Comparison of ENCODE assay signal across 15 cellular contexts in the genomic region with DNA sequence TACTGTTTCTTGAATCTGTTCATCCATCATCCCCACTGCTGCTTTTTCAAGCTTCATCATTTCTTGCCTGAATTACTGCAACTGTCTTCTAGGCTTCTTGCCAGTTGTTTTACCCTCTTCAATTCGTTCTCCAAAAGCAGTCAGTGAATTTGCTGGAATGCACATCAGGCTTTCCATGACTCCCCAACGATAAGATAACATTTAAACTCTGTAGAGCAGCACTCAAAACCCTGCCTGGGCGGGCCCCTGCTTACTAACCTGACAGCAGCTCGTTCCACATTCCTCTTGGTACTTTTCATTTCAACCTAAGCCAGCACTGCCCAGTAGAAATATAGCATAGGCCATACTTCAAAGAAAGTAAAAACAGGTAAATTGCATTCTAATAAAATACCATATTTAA.
A peak's percentile ranks its signal among the peaks of the same experiment; 100 is the strongest.
DNase-seq lines count a peak whose midpoint lies in the region; ATAC-seq and TF ChIP-seq lines count a peak whose summit lies in the region.
"Had no signal": no experiment of that assay in that cellular context is flagged by ENCODE, and none has a peak within 500 bp of the region (broad histone marks: within the 10 kb centered on the region; RNA-seq: fewer than 3 reads in every experiment).

No MANE protein-coding gene starts in this region.

- H2AFZ ChIP-seq in KMS-11 (ENCODE audit: low read depth): no peak overlapping the region
- H2AFZ ChIP-seq: GM23248 had no signal

- H3K27me3 ChIP-seq in KMS-11 (ENCODE audit: insufficient read depth, low read depth) (no peaks in the 10 kb centered on the region), upper lobe of right lung (no peaks in the 10 kb centered on the region)
- H3K27me3 ChIP-seq: BLaER1 had no signal

- H3K27ac ChIP-seq in KMS-11: peak overlapping the region; percentile 55; the same call in 1 of the 2 replicates
- H3K27ac ChIP-seq in upper lobe of right lung: no peak overlapping the region
- H3K27ac ChIP-seq: BLaER1, C4-2B, GM23248 had no signal

- intact Hi-C loops in upper lobe of right lung (cut with DNase I): no loop called here

- H3K36me3 ChIP-seq in KMS-11 (ENCODE audit: insufficient read depth): no peaks in the 10 kb centered on the region; the same call in 1 of the 2 replicates
- no peaks in the 10 kb centered on the region for H3K36me3 ChIP-seq in upper lobe of right lung
- H3K36me3 ChIP-seq: BLaER1 had no signal

- peak; percentile 30 for DNase-seq in epithelial cell of esophagus (ENCODE audit: low read depth)
- DNase-seq in upper lobe of right lung: no peak
- no peak for DNase-seq in NCI-H187 treated with DMSO at 0.1 percent for 48 hours (lab: John Stamatoyannopoulos, UW)
- no peak for DNase-seq in T1000 (lab: John Stamatoyannopoulos, UW)
- DNase-seq: Caco-2; CD8-positive, alpha-beta T cell; DMS153; DND-41; GM23248; H7 had no signal

- H3K4me3 ChIP-seq in KMS-11 (IDR thresholded peaks at IDR 0.05; ENCODE audit: insufficient read depth, low read depth, low read length) (no peak overlapping the region), epithelial cell of esophagus (ENCODE audit: low read length) (no peak overlapping the region), upper lobe of right lung (no peak overlapping the region)
- H3K4me3 ChIP-seq: BLaER1, GM23248 had no signal

- H3K9ac ChIP-seq in KMS-11: no peak overlapping the region
- H3K9ac ChIP-seq: BLaER1, GM23248 had no signal

- ATAC-seq in HG03354 (IDR thresholded peaks at IDR 0.05; ENCODE audit: poor library complexity, severe bottlenecking, unreplicated experiment): peak; percentile 4
- peak; percentile 47 for ATAC-seq in upper lobe of right lung
- ATAC-seq: CD8-positive, alpha-beta T cell; HCT116 had no signal

- H3K79me2 ChIP-seq in KMS-11 (ENCODE audit: insufficient read depth, low read depth): no peaks in the 10 kb centered on the region

- H4K20me1 ChIP-seq in KMS-11 (ENCODE audit: insufficient read depth): no peaks in the 10 kb centered on the region
- H4K20me1 ChIP-seq: BLaER1 had no signal

- TF ChIP-seq CTCF in KMS-11 (conservative IDR thresholded peaks at IDR 0.05; ENCODE audit: low read depth, low read length) (no peak), epithelial cell of esophagus (IDR thresholded peaks at IDR 0.05; ENCODE audit: insufficient read depth, low read depth, low read length, missing control alignments) (no peak), upper lobe of right lung (IDR thresholded peaks at IDR 0.05) (no peak)

- H3K4me1 ChIP-seq in KMS-11 (ENCODE audit: low read depth, poor library complexity, severe bottlenecking) (peaks cover 25% of the 10 kb centered on the region), upper lobe of right lung (no peaks in the 10 kb centered on the region)
- H3K4me1 ChIP-seq: BLaER1, Caco-2 had no signal

- H3K4me2 ChIP-seq in KMS-11: peak overlapping the region; percentile 50; the same call in 1 of the 2 replicates
- H3K4me2 ChIP-seq: BLaER1 had no signal

- no peaks in the 10 kb centered on the region for H3K9me3 ChIP-seq in upper lobe of right lung
- H3K9me3 ChIP-seq: Caco-2 had no signal
